8 cellular contexts compared by ENCODE assay signal in the genomic region with DNA sequence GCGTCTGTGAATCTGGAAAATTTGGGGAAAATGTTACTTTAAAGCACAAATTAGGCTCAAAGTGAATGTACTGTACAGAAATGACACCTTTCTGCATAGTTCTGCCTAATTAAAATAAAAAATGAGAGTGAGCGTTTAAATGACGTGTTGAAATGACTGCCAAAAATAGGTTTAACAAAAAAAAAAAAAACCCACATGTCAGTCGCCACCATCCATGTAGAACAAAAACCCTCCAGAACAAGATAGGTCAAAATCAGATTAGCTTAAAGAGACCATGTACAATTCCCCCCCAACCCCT. TPM values are rescaled to one million over a fixed set of nuclear protein-coding genes. Genes with fewer than 3 reads are reported as not detected.
DNase-seq lines count a peak whose midpoint lies in the region; ATAC-seq and TF ChIP-seq lines count a peak whose summit lies in the region.

No MANE protein-coding gene starts in this region.

- H3K4me3 Mint-ChIP-seq in brain = peak overlapping the region; percentile 96 to 99 (median 96)

- H3K36me3 ChIP-seq in left ventricle myocardium inferior (peaks cover 1% of the 10 kb centered on the region), mucosa of descending colon (ENCODE audit: low read depth) (no peaks in the 10 kb centered on the region)

- H3K36me3 Mint-ChIP-seq in brain = peaks cover 5% of the 10 kb centered on the region

- no peak for ATAC-seq in left ventricle myocardium superior
- no peak for ATAC-seq in mucosa of descending colon
- no peak for ATAC-seq in GM19023 (IDR thresholded peaks at IDR 0.05; ENCODE audit: unreplicated experiment)
- ATAC-seq in HG03159 (IDR thresholded peaks at IDR 0.05; ENCODE audit: unreplicated experiment) = no peak
- ATAC-seq in GM19035 (IDR thresholded peaks at IDR 0.05; ENCODE audit: unreplicated experiment) = no peak

- intact Hi-C loops in left ventricle myocardium inferior (cut with micrococcal nuclease) = no loop called here
- intact Hi-C loops in left ventricle myocardium superior (cut with micrococcal nuclease) = no loop called here
- intact Hi-C loops in mucosa of descending colon (cut with DNase I, micrococcal nuclease) = no loop called here

- TF ChIP-seq CTCF in left ventricle myocardium inferior (IDR thresholded peaks at IDR 0.05; ENCODE audit: borderline replicate concordance) = no peak
- no peak for TF ChIP-seq CTCF in brain (conservative IDR thresholded peaks at IDR 0.05)
- no peak for TF ChIP-seq CTCF in mucosa of descending colon (IDR thresholded peaks at IDR 0.05)

- peak overlapping the region; percentile 89 to 98 (median 94) for H3K27ac Mint-ChIP-seq in brain

- H3K4me1 ChIP-seq in left ventricle myocardium inferior = peaks cover 57% of the 10 kb centered on the region
- peaks cover 9% of the 10 kb centered on the region for H3K4me1 ChIP-seq in mucosa of descending colon (ENCODE audit: low read depth)

- H3K27me3 Mint-ChIP-seq in brain = peaks cover 7% of the 10 kb centered on the region

- no peaks in the 10 kb centered on the region for H3K9me3 Mint-ChIP-seq in brain

- H3K4me1 Mint-ChIP-seq in brain = peaks cover 47% of the 10 kb centered on the region

- DNase-seq in left ventricle myocardium inferior (no peak), left ventricle myocardium superior (no peak), mucosa of descending colon (no peak), pons (ENCODE audit: low spot score) (no peak)

- peak overlapping the region; percentile 94 for H3K4me3 ChIP-seq in left ventricle myocardium inferior
- peak overlapping the region; percentile 54 for H3K4me3 ChIP-seq in mucosa of descending colon

- no peaks in the 10 kb centered on the region for H3K27me3 ChIP-seq in left ventricle myocardium inferior (ENCODE audit: low read depth)

- H3K27ac ChIP-seq in left ventricle myocardium inferior (replicated peaks) = peak overlapping the region; percentile 93

- no peaks in the 10 kb centered on the region for H3K9me3 ChIP-seq in left ventricle myocardium inferior (replicated peaks)
- no peaks in the 10 kb centered on the region for H3K9me3 ChIP-seq in mucosa of descending colon

RNA-seq across cellular contexts. Expression of gene PARP1, which starts 0.7 kb away (rescaled TPM):
- total RNA-seq in left ventricle myocardium inferior = 138 TPM
- total RNA-seq in left ventricle myocardium superior = 140 TPM
- polyA plus RNA-seq in brain (ENCODE audit: insufficient read depth, low read depth, low replicate concordance) = 234 TPM
- total RNA-seq in mucosa of descending colon = 10 to 100 TPM; 35.8 to 81.2 (median 63.2) TPM
